In the genomic region with DNA sequence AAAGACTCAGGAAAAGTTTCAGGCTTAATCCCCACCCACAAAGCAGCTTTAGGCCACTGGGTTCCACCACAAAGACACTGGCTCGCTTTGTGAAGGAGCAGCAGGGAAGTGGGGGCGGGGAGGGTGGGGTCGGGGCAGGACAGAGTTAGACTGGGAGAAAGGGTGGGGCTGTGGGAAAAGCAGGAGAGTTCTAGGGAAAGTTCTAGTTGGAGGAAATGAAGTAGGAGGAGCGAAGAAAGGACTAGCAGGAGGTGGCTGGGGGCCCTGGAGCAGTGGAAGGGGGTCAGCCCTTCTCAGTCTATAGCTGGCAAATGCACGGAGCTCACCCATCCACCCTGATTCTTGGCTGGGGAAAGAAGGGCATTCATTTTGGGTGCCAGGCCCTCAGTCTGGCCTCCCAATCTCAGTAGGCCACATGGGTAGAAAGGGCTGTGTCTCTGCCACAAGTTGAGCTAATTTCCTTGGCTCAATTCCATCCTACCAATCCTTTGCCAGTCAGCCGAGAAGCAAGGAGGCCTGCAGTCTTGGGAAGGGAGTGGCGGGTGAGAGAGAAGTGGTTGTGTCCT, we compare ENCODE assay signal across 11 cellular contexts. TPM values are rescaled to one million over a fixed set of nuclear protein-coding genes. Genes with fewer than 3 reads are reported as not detected.
DNase-seq lines count a peak whose midpoint lies in the region; ATAC-seq and TF ChIP-seq lines count a peak whose summit lies in the region.
"Had no signal": no experiment of that assay in that cellular context is flagged by ENCODE, and none has a peak within 500 bp of the region (broad histone marks: within the 10 kb centered on the region; RNA-seq: fewer than 3 reads in every experiment).

No MANE protein-coding gene starts in this region.

- intact Hi-C loops in heart right ventricle (cut with DNase I) = loop anchor here in 9 of 10 donors (2.0 to 10.0 kb wide), 13 partner anchors 17 to 250 kb away; a partner anchor contains a TSS

- no peak overlapping the region for H3K9ac ChIP-seq in MM.1S (ENCODE audit: low read length)

- H4K20me1 ChIP-seq in GM23338 (replicated peaks; ENCODE audit: insufficient read depth) (no peaks in the 10 kb centered on the region), MM.1S (ENCODE audit: insufficient read depth, low read length) (no peaks in the 10 kb centered on the region)

- no peaks in the 10 kb centered on the region for H3K9me3 Mint-ChIP-seq in GM23338
- H3K9me3 Mint-ChIP-seq: natural killer cell treated with Interleukin-12 subunit alpha and Interleukin-12 subunit beta and Interleukin-15 and Interleukin-18, amount 100 ng/mL, for 72 hours had no signal

- DNase-seq in COLO829 (ENCODE audit: low spot score) (peak; percentile 86), astrocyte of the hippocampus (ENCODE audit: low read depth, low spot score) (peak; percentile 69), heart right ventricle (peak in 1 of 2 donors; percentile 45), renal cortical epithelial cell (ENCODE audit: low read depth) (peak; percentile 65), GM23338 (ENCODE audit: low spot score) (no peak), MM.1S (no peak), SIG-M5 treated with dmso at 0.1 percent for 504 hours (lab: John Stamatoyannopoulos, UW; ENCODE audit: unreplicated experiment) (no peak)
- no peak for DNase-seq in activated CD4-positive, CD25-positive, alpha-beta regulatory T cell treated with anti-CD3 and anti-CD28 coated beads, Interleukin-2, amount 50 U/mL, for 72 hours
- DNase-seq: NCI-H187 had no signal

- no peak for TF ChIP-seq CTCF in heart right ventricle (IDR thresholded peaks at IDR 0.05)
- TF ChIP-seq CTCF in GM23338 (conservative IDR thresholded peaks at IDR 0.05; ENCODE audit: low read depth in 2 of 2) = no peak
- TF ChIP-seq CTCF in MM.1S (IDR thresholded peaks at IDR 0.05; ENCODE audit: low read length) = no peak

- H3K79me2 ChIP-seq in GM23338 (replicated peaks; ENCODE audit: insufficient read depth) (0 out of 2 replicates have a peak, but pooled peaks cover 3% of the 10 kb centered on the region), MM.1S (ENCODE audit: low read length) (peaks cover 23% of the 10 kb centered on the region)

- H3K27me3 ChIP-seq in heart right ventricle (no peaks in the 10 kb centered on the region), GM23338 (ENCODE audit: insufficient read depth) (no peaks in the 10 kb centered on the region), MM.1S (replicated peaks; ENCODE audit: insufficient read depth, low read length) (no peaks in the 10 kb centered on the region)
- H3K27me3 ChIP-seq: BLaER1 treated with 17β-estradiol and CSF1 and Interleukin-3, amounts not matched to agents 10 nM and 100 nM had no signal

- no peaks in the 10 kb centered on the region; the same call in 2 of the 3 replicates for H3K36me3 Mint-ChIP-seq in GM23338 (ENCODE audit: low read depth)
- H3K36me3 Mint-ChIP-seq: natural killer cell treated with Interleukin-12 subunit alpha and Interleukin-12 subunit beta and Interleukin-15 and Interleukin-18, amount 100 ng/mL, for 72 hours had no signal

- H3K4me3 ChIP-seq in heart right ventricle (peak overlapping the region in 1 of 10 donors; percentile 23), GM23338 (no peak overlapping the region), MM.1S (ENCODE audit: low read length) (no peak overlapping the region)
- H3K4me3 ChIP-seq: BLaER1 treated with 17β-estradiol and CSF1 and Interleukin-3, amounts not matched to agents 10 nM and 100 nM had no signal

- H3K4me1 ChIP-seq in heart right ventricle (peaks cover 29 to 92% (median 65%) of the 10 kb centered on the region in 9 donors), GM23338 (ENCODE audit: insufficient read depth) (peaks cover 4% of the 10 kb centered on the region; the same call in 1 of the 2 replicates), MM.1S (ENCODE audit: low read length) (peaks cover 6% of the 10 kb centered on the region)

- H3K36me3 ChIP-seq in heart right ventricle = peaks cover 0 to 65% (median 0%) of the 10 kb centered on the region in 9 donors
- no peaks in the 10 kb centered on the region for H3K36me3 ChIP-seq in GM23338 (ENCODE audit: insufficient read depth)
- no peaks in the 10 kb centered on the region for H3K36me3 ChIP-seq in MM.1S (replicated peaks; ENCODE audit: insufficient read depth, low read length)

- peak in 5 of 8 donors; percentile 3 to 36 (median 19) for ATAC-seq in heart right ventricle
- no peak for ATAC-seq in GM23338
- ATAC-seq: natural killer cell treated with Interleukin-12 subunit alpha and Interleukin-12 subunit beta and Interleukin-15 and Interleukin-18, amount 100 ng/mL, for 72 hours had no signal

- no peaks in the 10 kb centered on the region for H3K9me2 ChIP-seq in GM23338 (ENCODE audit: insufficient read depth)
- H3K9me2 ChIP-seq in MM.1S (replicated peaks; ENCODE audit: insufficient read depth, low read length) = no peaks in the 10 kb centered on the region

- H3K27ac ChIP-seq in heart right ventricle (peak overlapping the region; percentile 78 to 97 (median 85)), GM23338 (ENCODE audit: low read depth) (no peak overlapping the region), MM.1S (ENCODE audit: low read length) (no peak overlapping the region)
- H3K27ac ChIP-seq: BLaER1 treated with 17β-estradiol and CSF1 and Interleukin-3, amounts not matched to agents 10 nM and 100 nM had no signal

- no peak overlapping the region for H3K4me3 Mint-ChIP-seq in GM23338
- H3K4me3 Mint-ChIP-seq: natural killer cell treated with Interleukin-12 subunit alpha and Interleukin-12 subunit beta and Interleukin-15 and Interleukin-18, amount 100 ng/mL, for 72 hours had no signal

- H3K4me2 ChIP-seq in GM23338 (no peak overlapping the region), MM.1S (ENCODE audit: low read depth, low read length) (no peak overlapping the region)
- H3K4me2 ChIP-seq: BLaER1 treated with 17β-estradiol and CSF1 and Interleukin-3, amounts not matched to agents 10 nM and 100 nM had no signal

- peaks cover 11% of the 10 kb centered on the region; the same call in 2 of the 3 replicates for H3K4me1 Mint-ChIP-seq in GM23338

- no peak overlapping the region for H2AFZ ChIP-seq in GM23338
- H2AFZ ChIP-seq in MM.1S (ENCODE audit: low read length) = no peak overlapping the region

- H3F3A ChIP-seq in GM23338 (replicated peaks; ENCODE audit: low read depth) (peaks cover 9% of the 10 kb centered on the region; the same call in 1 of the 2 replicates), MM.1S (ENCODE audit: insufficient read depth, low read length) (peaks cover 8% of the 10 kb centered on the region; the same call in 1 of the 2 replicates)

- no peaks in the 10 kb centered on the region for H3K9me3 ChIP-seq in heart right ventricle
- H3K9me3 ChIP-seq in MM.1S (replicated peaks; ENCODE audit: insufficient read depth, low read length) = no peaks in the 10 kb centered on the region
- H3K9me3 ChIP-seq: BLaER1 treated with 17β-estradiol and CSF1 and Interleukin-3, amounts not matched to agents 10 nM and 100 nM had no signal

- peaks cover 5% of the 10 kb centered on the region for H3K27me3 Mint-ChIP-seq in GM23338 (ENCODE audit: insufficient read depth, low read depth, poor library complexity)
- H3K27me3 Mint-ChIP-seq: natural killer cell treated with Interleukin-12 subunit alpha and Interleukin-12 subunit beta and Interleukin-15 and Interleukin-18, amount 100 ng/mL, for 72 hours had no signal

- WGBS in heart right ventricle, 2 donors = 37% methylated on average over 7 of the region's 7 CpGs

- H3K27ac Mint-ChIP-seq in GM23338 = no peak overlapping the region
- H3K27ac Mint-ChIP-seq: natural killer cell treated with Interleukin-12 subunit alpha and Interleukin-12 subunit beta and Interleukin-15 and Interleukin-18, amount 100 ng/mL, for 72 hours had no signal

TF ChIP-seq in GM23338, 12 proteins besides CTCF, POLR2A, EP300 and RAD21:
- TF ChIP-seq EZH2phosphoT487 (IDR thresholded peaks at IDR 0.05; ENCODE audit: unreplicated experiment) = no peak
- TF ChIP-seq CREB1 (CRISPR knock-in tag; IDR thresholded peaks at IDR 0.05; ENCODE audit: low read depth) = no peak
- TF ChIP-seq ZNF331 (CRISPR knock-in tag; IDR thresholded peaks at IDR 0.05; ENCODE audit: low read depth) = no peak

RNA-seq across cellular contexts. Expression of a gene that starts 4.6 kb away (rescaled TPM):
- total RNA-seq in heart right ventricle = 10 to 100 TPM; 26.8 to 41.2 (median 32.7) TPM
- 10 to 100 TPM; 38.6 to 45.5 TPM for polyA plus RNA-seq in heart right ventricle
- total RNA-seq in renal cortical epithelial cell = 26.5 and 42.2 TPM in 2 replicates
- total RNA-seq in GM23338 (2014; rRNA removed; shearing (Covaris generic)) = 22.5 and 29.7 TPM in 2 replicates
- polyA plus RNA-seq in GM23338 (2016; fragmentation: Nextera tagmentation; extraction: Ambion mirVana) = 8.4 TPM in 2 replicates

RNA-seq across cellular contexts. Expression of a gene that starts 19.4 kb away (rescaled TPM):
- 100 to 1,000 TPM; 131 to 229 (median 179) TPM for total RNA-seq in heart right ventricle
- polyA plus RNA-seq in heart right ventricle = 100 to 1,000 TPM; 101 to 120 TPM
- 214 and 355 TPM in 2 replicates for total RNA-seq in renal cortical epithelial cell
- total RNA-seq in GM23338 (2014; rRNA removed; shearing (Covaris generic)) = 35.2 and 57.1 TPM in 2 replicates
- polyA plus RNA-seq in GM23338 (2016; fragmentation: Nextera tagmentation; extraction: Ambion mirVana) = 12.3 and 13.9 TPM in 2 replicates

RNA-seq across cellular contexts. Expression of a gene that starts 50.8 kb away (rescaled TPM):
- total RNA-seq in heart right ventricle = 10 to 100 TPM; 39.5 to 61.0 (median 50.6) TPM
- 10 to 100 TPM in 1 of 2 donors, 1 to 10 TPM in 1; 8.0 to 36.9 TPM for polyA plus RNA-seq in heart right ventricle
- total RNA-seq in renal cortical epithelial cell = 12.2 and 28.3 TPM in 2 replicates
- 24.2 and 28.1 TPM in 2 replicates for total RNA-seq in GM23338 (2014; rRNA removed; shearing (Covaris generic))
- polyA plus RNA-seq in GM23338 (2016; fragmentation: Nextera tagmentation; extraction: Ambion mirVana) = 13.0 and 14.2 TPM in 2 replicates

RNA-seq across cellular contexts. Expression of a gene that starts 55.8 kb away (rescaled TPM):
- 10 to 100 TPM; 30.4 to 47.5 (median 37.9) TPM for total RNA-seq in heart right ventricle
- 10 to 100 TPM; 22.2 to 29.4 TPM for polyA plus RNA-seq in heart right ventricle
- 159 and 234 TPM in 2 replicates for total RNA-seq in renal cortical epithelial cell
- total RNA-seq in GM23338 (2014; rRNA removed; shearing (Covaris generic)) = 59.8 and 61.1 TPM in 2 replicates
- polyA plus RNA-seq in GM23338 (2016; fragmentation: Nextera tagmentation; extraction: Ambion mirVana) = 28.6 and 32.6 TPM in 2 replicates

Comparison
In these comparisons a context has a peak if more than half of its experiments do, and no peak if none do; other contexts are left out.
1. DNase-seq: peak in COLO829 (single experiment), astrocyte of the hippocampus (single experiment) and renal cortical epithelial cell (single experiment); none in GM23338 (single experiment), activated CD4-positive, CD25-positive, alpha-beta regulatory T cell treated with anti-CD3 and anti-CD28 coated beads, Interleukin-2, amount 50 U/mL, for 72 hours (single experiment), MM.1S (single experiment) and SIG-M5 treated with dmso at 0.1 percent for 504 hours (single experiment).
2. H3K27ac ChIP-seq: peak in heart right ventricle (10 of 10); none in GM23338 (single experiment) and MM.1S (single experiment).